1 cellular context compared by ENCODE assay signal in genomic region chr17:78241277-78242023, GRCh38.
A peak's percentile ranks its signal among the peaks of the same experiment; 100 is the strongest.
TF ChIP-seq lines count a peak whose summit lies in the region.

No MANE protein-coding gene starts in this region.

TF ChIP-seq in HEK293, 187 proteins besides CTCF, POLR2A, EP300 and RAD21 (continued from another document):
- peak; percentile 92 for TF ChIP-seq SP2 (tag by site-specific recombination; IDR thresholded peaks at IDR 0.05)
